1 cellular context compared by ENCODE assay signal in the genomic region with DNA sequence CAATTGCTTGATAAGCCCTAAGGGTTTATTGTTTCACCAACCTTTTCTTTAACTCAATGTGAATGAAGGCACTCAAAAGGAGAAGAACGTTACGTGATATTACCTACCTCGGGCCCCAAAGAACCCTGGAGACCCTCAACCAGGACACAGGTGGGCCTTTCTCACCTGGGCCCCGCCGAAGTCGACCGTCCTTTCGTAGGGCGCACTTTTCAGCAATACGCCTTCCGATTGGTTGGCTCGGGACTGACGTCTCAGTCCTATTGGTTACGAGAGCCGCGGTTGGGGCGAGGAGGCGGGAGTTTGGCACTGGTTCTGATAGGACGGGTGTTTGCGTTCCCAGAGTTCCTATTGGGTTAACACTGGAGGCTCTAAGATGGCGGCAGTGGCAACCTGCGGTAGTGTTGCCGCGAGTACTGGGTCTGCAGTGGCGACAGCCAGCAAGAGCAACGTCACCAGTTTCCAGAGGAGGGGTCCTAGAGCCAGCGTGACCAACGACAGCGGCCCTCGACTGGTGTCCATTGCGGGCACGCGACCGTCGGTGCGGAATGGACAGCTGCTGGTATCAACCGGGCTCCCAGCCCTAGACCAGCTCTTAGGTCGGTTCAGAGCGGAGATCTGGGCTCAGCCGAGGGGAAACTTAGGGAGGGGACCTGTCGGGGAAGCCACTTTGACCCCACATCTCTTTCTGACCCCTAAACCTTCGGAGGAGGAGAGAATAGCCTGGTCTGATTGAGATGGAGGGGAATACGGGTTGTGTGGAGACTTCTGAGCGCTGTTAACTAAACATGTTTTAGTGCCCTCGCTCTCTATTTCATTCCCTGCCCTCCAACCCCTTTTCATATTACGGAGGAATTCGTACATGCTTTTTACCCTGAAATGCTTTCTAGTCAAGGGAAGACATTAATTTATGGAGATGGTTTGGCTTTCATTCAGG.
A peak's percentile ranks its signal among the peaks of the same experiment; 100 is the strongest.
TF ChIP-seq lines count a peak whose summit lies in the region.

A gene with protein sequence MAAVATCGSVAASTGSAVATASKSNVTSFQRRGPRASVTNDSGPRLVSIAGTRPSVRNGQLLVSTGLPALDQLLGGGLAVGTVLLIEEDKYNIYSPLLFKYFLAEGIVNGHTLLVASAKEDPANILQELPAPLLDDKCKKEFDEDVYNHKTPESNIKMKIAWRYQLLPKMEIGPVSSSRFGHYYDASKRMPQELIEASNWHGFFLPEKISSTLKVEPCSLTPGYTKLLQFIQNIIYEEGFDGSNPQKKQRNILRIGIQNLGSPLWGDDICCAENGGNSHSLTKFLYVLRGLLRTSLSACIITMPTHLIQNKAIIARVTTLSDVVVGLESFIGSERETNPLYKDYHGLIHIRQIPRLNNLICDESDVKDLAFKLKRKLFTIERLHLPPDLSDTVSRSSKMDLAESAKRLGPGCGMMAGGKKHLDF (plus strand): TSS at position 356 of the 934 bp plus-strand sequence. CDS start 18 bp downstream, at position 374.
A gene with protein sequence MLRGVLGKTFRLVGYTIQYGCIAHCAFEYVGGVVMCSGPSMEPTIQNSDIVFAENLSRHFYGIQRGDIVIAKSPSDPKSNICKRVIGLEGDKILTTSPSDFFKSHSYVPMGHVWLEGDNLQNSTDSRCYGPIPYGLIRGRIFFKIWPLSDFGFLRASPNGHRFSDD (minus strand): TSS at position 211 of the 934 bp plus-strand sequence. CDS start 46,346 bp downstream, outside the sequence.

TF ChIP-seq in HepG2, 621 proteins besides CTCF, POLR2A, EP300 and RAD21 (continued from another document and continues in another):
- TF ChIP-seq, protein P1, sequence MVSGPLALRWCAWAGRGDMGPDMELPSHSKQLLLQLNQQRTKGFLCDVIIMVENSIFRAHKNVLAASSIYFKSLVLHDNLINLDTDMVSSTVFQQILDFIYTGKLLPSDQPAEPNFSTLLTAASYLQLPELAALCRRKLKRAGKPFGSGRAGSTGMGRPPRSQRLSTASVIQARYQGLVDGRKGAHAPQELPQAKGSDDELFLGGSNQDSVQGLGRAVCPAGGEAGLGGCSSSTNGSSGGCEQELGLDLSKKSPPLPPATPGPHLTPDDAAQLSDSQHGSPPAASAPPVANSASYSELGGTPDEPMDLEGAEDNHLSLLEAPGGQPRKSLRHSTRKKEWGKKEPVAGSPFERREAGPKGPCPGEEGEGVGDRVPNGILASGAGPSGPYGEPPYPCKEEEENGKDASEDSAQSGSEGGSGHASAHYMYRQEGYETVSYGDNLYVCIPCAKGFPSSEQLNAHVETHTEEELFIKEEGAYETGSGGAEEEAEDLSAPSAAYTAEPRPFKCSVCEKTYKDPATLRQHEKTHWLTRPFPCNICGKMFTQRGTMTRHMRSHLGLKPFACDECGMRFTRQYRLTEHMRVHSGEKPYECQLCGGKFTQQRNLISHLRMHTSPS (CRISPR knock-in tag; IDR thresholded peaks at IDR 0.05; ENCODE audit: low read depth) = no peak
- TF ChIP-seq ZNF501 (CRISPR knock-in tag; IDR thresholded peaks at IDR 0.05) (peak; percentile 92), ZNF83 (CRISPR knock-in tag; IDR thresholded peaks at IDR 0.05; ENCODE audit: borderline replicate concordance) (no peak), ZNF558 (CRISPR knock-in tag; IDR thresholded peaks at IDR 0.05; ENCODE audit: borderline replicate concordance) (peak; percentile 81; the same call in 1 of the 2 replicates), ZFX (CRISPR knock-in tag; IDR thresholded peaks at IDR 0.05; ENCODE audit: low read depth) (peak; percentile 95), ZFP62 (CRISPR knock-in tag; IDR thresholded peaks at IDR 0.05) (no peak), SP4 (CRISPR knock-in tag; IDR thresholded peaks at IDR 0.05) (peak; percentile 66; the same call in 1 of the 2 replicates), FOXO1 (CRISPR knock-in tag; IDR thresholded peaks at IDR 0.05) (peak; percentile 11; the same call in 1 of the 2 replicates), ISX (CRISPR knock-in tag; conservative IDR thresholded peaks at IDR 0.05) (no peak), FOXK1 (CRISPR knock-in tag; IDR thresholded peaks at IDR 0.05; ENCODE audit: borderline replicate concordance, low read depth) (no peak; the same call in 1 of the 2 replicates), ZNF556 (CRISPR knock-in tag; IDR thresholded peaks at IDR 0.05; ENCODE audit: borderline replicate concordance) (peak; percentile 12; the same call in 1 of the 2 replicates), ZNF451 (CRISPR knock-in tag; IDR thresholded peaks at IDR 0.05) (0 out of 2 replicates have a peak, but pooled peaks have one; percentile 70), NFE2L1 (CRISPR knock-in tag; IDR thresholded peaks at IDR 0.05; ENCODE audit: borderline replicate concordance) (no peak; the same call in 1 of the 2 replicates), TEAD3 (CRISPR knock-in tag; optimal IDR thresholded peaks at IDR 0.05; ENCODE audit: borderline replicate concordance) (no peak), ZNF337 (CRISPR knock-in tag; IDR thresholded peaks at IDR 0.05; ENCODE audit: borderline replicate concordance, low read depth) (no peak), GZF1 (CRISPR knock-in tag; IDR thresholded peaks at IDR 0.05) (no peak), MED8 (CRISPR knock-in tag; IDR thresholded peaks at IDR 0.05; ENCODE audit: insufficient replicate concordance) (peak; percentile 48), ZSCAN12 (CRISPR knock-in tag; IDR thresholded peaks at IDR 0.05) (no peak), ARID2 (CRISPR knock-in tag; IDR thresholded peaks at IDR 0.05; ENCODE audit: borderline replicate concordance) (no peak), ZNF782 (CRISPR knock-in tag; IDR thresholded peaks at IDR 0.05; ENCODE audit: borderline replicate concordance) (0 out of 2 replicates have a peak, but pooled peaks have one; percentile 87), ATF7 (IDR thresholded peaks at IDR 0.05) (no peak), ATF7 (CRISPR knock-in tag; IDR thresholded peaks at IDR 0.05) (no peak), ZNF207 (IDR thresholded peaks at IDR 0.05; ENCODE audit: borderline replicate concordance) (no peak), MXD4 (CRISPR knock-in tag; IDR thresholded peaks at IDR 0.05) (peak; percentile 62), PHF5A (CRISPR knock-in tag; IDR thresholded peaks at IDR 0.05; ENCODE audit: low read depth, unreplicated experiment) (no peak), NR2F2 (IDR thresholded peaks at IDR 0.05; ENCODE audit: borderline replicate concordance, low read depth) (no peak), REXO4 (CRISPR knock-in tag; IDR thresholded peaks at IDR 0.05; ENCODE audit: borderline replicate concordance) (no peak), ZNF777 (CRISPR knock-in tag; IDR thresholded peaks at IDR 0.05) (peak; percentile 92), AGO2 (optimal IDR thresholded peaks at IDR 0.05; ENCODE audit: low read depth, low read length) (no peak), MAFG (CRISPR knock-in tag; IDR thresholded peaks at IDR 0.05) (no peak)
- TF ChIP-seq, protein P2, sequence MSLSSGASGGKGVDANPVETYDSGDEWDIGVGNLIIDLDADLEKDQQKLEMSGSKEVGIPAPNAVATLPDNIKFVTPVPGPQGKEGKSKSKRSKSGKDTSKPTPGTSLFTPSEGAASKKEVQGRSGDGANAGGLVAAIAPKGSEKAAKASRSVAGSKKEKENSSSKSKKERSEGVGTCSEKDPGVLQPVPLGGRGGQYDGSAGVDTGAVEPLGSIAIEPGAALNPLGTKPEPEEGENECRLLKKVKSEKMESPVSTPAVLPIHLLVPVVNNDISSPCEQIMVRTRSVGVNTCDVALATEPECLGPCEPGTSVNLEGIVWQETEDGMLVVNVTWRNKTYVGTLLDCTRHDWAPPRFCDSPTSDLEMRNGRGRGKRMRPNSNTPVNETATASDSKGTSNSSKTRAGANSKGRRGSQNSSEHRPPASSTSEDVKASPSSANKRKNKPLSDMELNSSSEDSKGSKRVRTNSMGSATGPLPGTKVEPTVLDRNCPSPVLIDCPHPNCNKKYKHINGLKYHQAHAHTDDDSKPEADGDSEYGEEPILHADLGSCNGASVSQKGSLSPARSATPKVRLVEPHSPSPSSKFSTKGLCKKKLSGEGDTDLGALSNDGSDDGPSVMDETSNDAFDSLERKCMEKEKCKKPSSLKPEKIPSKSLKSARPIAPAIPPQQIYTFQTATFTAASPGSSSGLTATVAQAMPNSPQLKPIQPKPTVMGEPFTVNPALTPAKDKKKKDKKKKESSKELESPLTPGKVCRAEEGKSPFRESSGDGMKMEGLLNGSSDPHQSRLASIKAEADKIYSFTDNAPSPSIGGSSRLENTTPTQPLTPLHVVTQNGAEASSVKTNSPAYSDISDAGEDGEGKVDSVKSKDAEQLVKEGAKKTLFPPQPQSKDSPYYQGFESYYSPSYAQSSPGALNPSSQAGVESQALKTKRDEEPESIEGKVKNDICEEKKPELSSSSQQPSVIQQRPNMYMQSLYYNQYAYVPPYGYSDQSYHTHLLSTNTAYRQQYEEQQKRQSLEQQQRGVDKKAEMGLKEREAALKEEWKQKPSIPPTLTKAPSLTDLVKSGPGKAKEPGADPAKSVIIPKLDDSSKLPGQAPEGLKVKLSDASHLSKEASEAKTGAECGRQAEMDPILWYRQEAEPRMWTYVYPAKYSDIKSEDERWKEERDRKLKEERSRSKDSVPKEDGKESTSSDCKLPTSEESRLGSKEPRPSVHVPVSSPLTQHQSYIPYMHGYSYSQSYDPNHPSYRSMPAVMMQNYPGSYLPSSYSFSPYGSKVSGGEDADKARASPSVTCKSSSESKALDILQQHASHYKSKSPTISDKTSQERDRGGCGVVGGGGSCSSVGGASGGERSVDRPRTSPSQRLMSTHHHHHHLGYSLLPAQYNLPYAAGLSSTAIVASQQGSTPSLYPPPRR (CRISPR knock-in tag; IDR thresholded peaks at IDR 0.05; ENCODE audit: borderline replicate concordance) = no peak
- TF ChIP-seq, protein P3, sequence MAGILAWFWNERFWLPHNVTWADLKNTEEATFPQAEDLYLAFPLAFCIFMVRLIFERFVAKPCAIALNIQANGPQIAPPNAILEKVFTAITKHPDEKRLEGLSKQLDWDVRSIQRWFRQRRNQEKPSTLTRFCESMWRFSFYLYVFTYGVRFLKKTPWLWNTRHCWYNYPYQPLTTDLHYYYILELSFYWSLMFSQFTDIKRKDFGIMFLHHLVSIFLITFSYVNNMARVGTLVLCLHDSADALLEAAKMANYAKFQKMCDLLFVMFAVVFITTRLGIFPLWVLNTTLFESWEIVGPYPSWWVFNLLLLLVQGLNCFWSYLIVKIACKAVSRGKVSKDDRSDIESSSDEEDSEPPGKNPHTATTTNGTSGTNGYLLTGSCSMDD (CRISPR knock-in tag; IDR thresholded peaks at IDR 0.05) = no peak
- TF ChIP-seq, protein P4, sequence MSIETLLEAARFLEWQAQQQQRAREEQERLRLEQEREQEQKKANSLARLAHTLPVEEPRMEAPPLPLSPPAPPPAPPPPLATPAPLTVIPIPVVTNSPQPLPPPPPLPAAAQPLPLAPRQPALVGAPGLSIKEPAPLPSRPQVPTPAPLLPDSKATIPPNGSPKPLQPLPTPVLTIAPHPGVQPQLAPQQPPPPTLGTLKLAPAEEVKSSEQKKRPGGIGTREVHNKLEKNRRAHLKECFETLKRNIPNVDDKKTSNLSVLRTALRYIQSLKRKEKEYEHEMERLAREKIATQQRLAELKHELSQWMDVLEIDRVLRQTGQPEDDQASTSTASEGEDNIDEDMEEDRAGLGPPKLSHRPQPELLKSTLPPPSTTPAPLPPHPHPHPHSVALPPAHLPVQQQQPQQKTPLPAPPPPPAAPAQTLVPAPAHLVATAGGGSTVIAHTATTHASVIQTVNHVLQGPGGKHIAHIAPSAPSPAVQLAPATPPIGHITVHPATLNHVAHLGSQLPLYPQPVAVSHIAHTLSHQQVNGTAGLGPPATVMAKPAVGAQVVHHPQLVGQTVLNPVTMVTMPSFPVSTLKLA (IDR thresholded peaks at IDR 0.05) = no peak
- TF ChIP-seq, protein P5, sequence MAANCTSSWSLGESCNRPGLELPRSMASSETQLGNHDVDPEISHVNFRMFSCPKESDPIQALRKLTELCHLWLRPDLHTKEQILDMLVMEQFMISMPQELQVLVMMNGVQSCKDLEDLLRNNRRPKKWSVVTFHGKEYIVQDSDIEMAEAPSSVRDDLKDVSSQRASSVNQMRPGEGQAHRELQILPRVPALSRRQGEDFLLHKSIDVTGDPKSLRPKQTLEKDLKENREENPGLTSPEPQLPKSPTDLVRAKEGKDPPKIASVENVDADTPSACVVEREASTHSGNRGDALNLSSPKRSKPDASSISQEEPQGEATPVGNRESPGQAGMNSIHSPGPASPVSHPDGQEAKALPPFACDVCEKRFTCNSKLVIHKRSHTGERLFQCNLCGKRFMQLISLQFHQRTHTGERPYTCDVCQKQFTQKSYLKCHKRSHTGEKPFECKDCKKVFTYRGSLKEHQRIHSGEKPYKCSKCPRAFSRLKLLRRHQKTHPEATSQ (CRISPR knock-in tag; IDR thresholded peaks at IDR 0.05; ENCODE audit: borderline replicate concordance) = peak; percentile 67; the same call in 1 of the 2 replicates
- TF ChIP-seq, protein P6, sequence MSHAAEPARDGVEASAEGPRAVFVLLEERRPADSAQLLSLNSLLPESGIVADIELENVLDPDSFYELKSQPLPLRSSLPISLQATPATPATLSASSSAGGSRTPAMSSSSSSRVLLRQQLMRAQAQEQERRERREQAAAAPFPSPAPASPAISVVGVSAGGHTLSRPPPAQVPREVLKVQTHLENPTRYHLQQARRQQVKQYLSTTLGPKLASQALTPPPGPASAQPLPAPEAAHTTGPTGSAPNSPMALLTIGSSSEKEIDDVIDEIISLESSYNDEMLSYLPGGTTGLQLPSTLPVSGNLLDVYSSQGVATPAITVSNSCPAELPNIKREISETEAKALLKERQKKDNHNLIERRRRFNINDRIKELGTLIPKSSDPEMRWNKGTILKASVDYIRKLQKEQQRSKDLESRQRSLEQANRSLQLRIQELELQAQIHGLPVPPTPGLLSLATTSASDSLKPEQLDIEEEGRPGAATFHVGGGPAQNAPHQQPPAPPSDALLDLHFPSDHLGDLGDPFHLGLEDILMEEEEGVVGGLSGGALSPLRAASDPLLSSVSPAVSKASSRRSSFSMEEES (CRISPR knock-in tag; IDR thresholded peaks at IDR 0.05) = peak; percentile 43; the same call in 1 of the 2 replicates
- TF ChIP-seq, protein P7, sequence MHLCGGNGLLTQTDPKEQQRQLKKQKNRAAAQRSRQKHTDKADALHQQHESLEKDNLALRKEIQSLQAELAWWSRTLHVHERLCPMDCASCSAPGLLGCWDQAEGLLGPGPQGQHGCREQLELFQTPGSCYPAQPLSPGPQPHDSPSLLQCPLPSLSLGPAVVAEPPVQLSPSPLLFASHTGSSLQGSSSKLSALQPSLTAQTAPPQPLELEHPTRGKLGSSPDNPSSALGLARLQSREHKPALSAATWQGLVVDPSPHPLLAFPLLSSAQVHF (CRISPR knock-in tag; IDR thresholded peaks at IDR 0.05) = no peak
- TF ChIP-seq, protein P8, sequence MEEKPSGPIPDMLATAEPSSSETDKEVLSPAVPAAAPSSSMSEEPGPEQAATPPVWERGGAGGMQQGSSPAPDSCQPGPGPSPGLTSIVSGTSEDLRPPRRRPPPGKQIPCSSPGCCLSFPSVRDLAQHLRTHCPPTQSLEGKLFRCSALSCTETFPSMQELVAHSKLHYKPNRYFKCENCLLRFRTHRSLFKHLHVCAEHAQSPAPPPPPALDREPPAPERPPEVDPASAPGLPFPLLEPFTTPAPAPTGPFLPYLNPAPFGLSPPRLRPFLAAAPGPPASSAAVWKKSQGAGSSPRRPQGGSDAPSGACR (CRISPR knock-in tag; IDR thresholded peaks at IDR 0.05) = no peak
- TF ChIP-seq, protein P9, sequence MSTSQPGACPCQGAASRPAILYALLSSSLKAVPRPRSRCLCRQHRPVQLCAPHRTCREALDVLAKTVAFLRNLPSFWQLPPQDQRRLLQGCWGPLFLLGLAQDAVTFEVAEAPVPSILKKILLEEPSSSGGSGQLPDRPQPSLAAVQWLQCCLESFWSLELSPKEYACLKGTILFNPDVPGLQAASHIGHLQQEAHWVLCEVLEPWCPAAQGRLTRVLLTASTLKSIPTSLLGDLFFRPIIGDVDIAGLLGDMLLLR (CRISPR knock-in tag; IDR thresholded peaks at IDR 0.05) = peak; percentile 80; the same call in 1 of the 2 replicates
